ENCODE assay signal across 8 cellular contexts in genomic region chrX:24026403-24026801, GRCh38. TPM values are rescaled to one million over a fixed set of nuclear protein-coding genes. Genes with fewer than 3 reads are reported as not detected.
DNase-seq lines count a peak whose midpoint lies in the region; TF ChIP-seq lines count a peak whose summit lies in the region.

No MANE protein-coding gene starts in this region.

- TF ChIP-seq EP300 in esophagus muscularis mucosa (IDR thresholded peaks at IDR 0.05) = no peak

- no peaks in the 10 kb centered on the region for H3K36me3 ChIP-seq in esophagus muscularis mucosa

- H3K4me1 ChIP-seq in esophagus muscularis mucosa = peaks cover 0 to 12% (median 0%) of the 10 kb centered on the region in 4 donors

- no peaks in the 10 kb centered on the region for H3K27me3 Mint-ChIP-seq in progenitor cell of endocrine pancreas

- CTCF ChIA-PET in RWPE1 (lab: Yijun Ruan, JAX) = interaction anchor here (0.6 to 2.0 kb wide), 3 partner anchors 28 to 941 kb away, joined by 3 to 8 read pairs (median 4); partner anchors contain the start of gene EIF2S3

- peak overlapping the region; percentile 79 for H3K4me3 Mint-ChIP-seq in progenitor cell of endocrine pancreas (ENCODE audit: low read depth)

- H3K27ac ChIP-seq in RWPE1 (no peak overlapping the region), esophagus muscularis mucosa (replicated peaks in 1 of 4) (peak overlapping the region; percentile 90 to 97 (median 96))

- no peak for TF ChIP-seq POLR2A in esophagus muscularis mucosa (IDR thresholded peaks at IDR 0.05; ENCODE audit: low read depth)

- no peaks in the 10 kb centered on the region for H3K9me3 ChIP-seq in esophagus muscularis mucosa

- TF ChIP-seq CTCF in RWPE1 (conservative IDR thresholded peaks at IDR 0.05; ENCODE audit: low read depth) = no peak
- no peak for TF ChIP-seq CTCF in esophagus muscularis mucosa (IDR thresholded peaks at IDR 0.05)
- no peak for TF ChIP-seq CTCF in progenitor cell of endocrine pancreas (IDR thresholded peaks at IDR 0.05; ENCODE audit: unreplicated experiment)

- POLR2A ChIA-PET in RWPE1 (lab: Yijun Ruan, JAX; ENCODE audit: low non-redundant PET) = interaction anchor here (0.6 kb wide), 1 partner anchor 222 kb away, joined by 3 read pairs; no protein-coding TSS in a partner anchor

- H3K9me3 Mint-ChIP-seq in progenitor cell of endocrine pancreas (ENCODE audit: low read depth) = no peaks in the 10 kb centered on the region

- peak overlapping the region; percentile 100 for H3K27ac Mint-ChIP-seq in progenitor cell of endocrine pancreas

- peak overlapping the region; percentile 73 to 84 (median 78) for H3K4me3 ChIP-seq in esophagus muscularis mucosa

- intact Hi-C loops in esophagus muscularis mucosa (cut with DNase I) = loop anchor here (5.0 to 10.0 kb wide), 2 partner anchors 119 to 242 kb away; partner anchors contain the start of genes APOO, CXorf58 and SAT1

- peaks cover 9% of the 10 kb centered on the region for H3K4me1 Mint-ChIP-seq in progenitor cell of endocrine pancreas (ENCODE audit: low read depth)

- H3K36me3 Mint-ChIP-seq in progenitor cell of endocrine pancreas (ENCODE audit: insufficient read depth) = peaks cover 3% of the 10 kb centered on the region

- DNase-seq in NCI-H1417 (lab: John Stamatoyannopoulos, UW) = peak in 2 of 3 experiments; percentile 56 to 81
- no peak for DNase-seq in NCI-H1417 treated with DMSO at 0.1 percent for 48 hours (lab: John Stamatoyannopoulos, UW)
- DNase-seq in RWPE1 (ENCODE audit: low spot score) = peak; percentile 13
- DNase-seq in esophagus muscularis mucosa (ENCODE audit: extremely low spot score) = no peak
- no peak for DNase-seq in progenitor cell of endocrine pancreas (ENCODE audit: low spot score, unreplicated experiment)
- DNase-seq in NCI-H128 (lab: John Stamatoyannopoulos, UW; ENCODE audit: unreplicated experiment) = no peak
- DNase-seq in T-helper 9 cell = no peak
- no peak for DNase-seq in OCI-M2 (lab: John Stamatoyannopoulos, UW; ENCODE audit: unreplicated experiment)

- H3K27me3 ChIP-seq in esophagus muscularis mucosa = no peaks in the 10 kb centered on the region

- WGBS in esophagus muscularis mucosa = 44% methylated on average over 13 of the region's 13 CpGs

RNA-seq across cellular contexts. Expression of gene KLHL15, which starts 0.6 kb away (rescaled TPM):
- total RNA-seq in esophagus muscularis mucosa = 10 to 100 TPM in 3 of 4 donors, 1 to 10 TPM in 1; 8.0 to 21.5 (median 13.0) TPM
- total RNA-seq in progenitor cell of endocrine pancreas = 16.0 and 16.2 TPM in 2 replicates

RNA-seq across cellular contexts. Expression of gene EIF2S3, which starts 28.4 kb away (rescaled TPM):
- total RNA-seq in esophagus muscularis mucosa (100 to 1,000 TPM; 116 to 159 (median 126) TPM), progenitor cell of endocrine pancreas (473 and 501 TPM in 2 replicates)

Comparison
In these comparisons a context has a peak if more than half of its experiments do, and no peak if none do; other contexts are left out.
1. DNase-seq: peak in NCI-H1417 (2 of 3) and RWPE1 (single experiment); none in NCI-H1417 treated with DMSO at 0.1 percent for 48 hours (single experiment), esophagus muscularis mucosa (single experiment), progenitor cell of endocrine pancreas (single experiment), NCI-H128 (single experiment), T-helper 9 cell (single experiment) and OCI-M2 (single experiment).